7 cellular contexts compared by ENCODE assay signal in genomic region chr21:32392299-32392879, GRCh38. TPM values are rescaled to one million over a fixed set of nuclear protein-coding genes. Genes with fewer than 3 reads are reported as not detected.
DNase-seq lines count a peak whose midpoint lies in the region; ATAC-seq, FAIRE-seq and TF ChIP-seq lines count a peak whose summit lies in the region.

No MANE protein-coding gene starts in this region.

- H3K9me3 ChIP-seq in hepatocyte (ENCODE audit: low read depth) (peaks cover 4% of the 10 kb centered on the region), small intestine (ENCODE audit: control insufficient read depth, low read depth) (no peaks in the 10 kb centered on the region)

- H3K4me3 ChIP-seq in hepatocyte: peak overlapping the region; percentile 70
- peak overlapping the region; percentile 64 to 79 for H3K4me3 ChIP-seq in small intestine (ENCODE audit: low read depth in 1 of 2, low read length in 2 of 2)

- ATAC-seq in GM18873 (IDR thresholded peaks at IDR 0.05; ENCODE audit: low FRiP score, unreplicated experiment) (peak; percentile 40), HG03097 (IDR thresholded peaks at IDR 0.05; ENCODE audit: low FRiP score, unreplicated experiment) (peak; percentile 3), HG02763 (IDR thresholded peaks at IDR 0.05; ENCODE audit: unreplicated experiment) (no peak)
- ATAC-seq in activated CD8-positive, alpha-beta T cell treated with anti-CD3 and anti-CD28 coated beads for 36 hours: no peak

- intact Hi-C loops in activated CD8-positive, alpha-beta T cell treated with anti-CD3 and anti-CD28 coated beads for 36 hours (cut with micrococcal nuclease): no loop called here

- peak overlapping the region; percentile 89 for H3K4me2 ChIP-seq in hepatocyte

- no peaks in the 10 kb centered on the region for H3K9me3 Mint-ChIP-seq in activated CD8-positive, alpha-beta T cell treated with anti-CD3 and anti-CD28 coated beads for 36 hours

- H3K4me1 ChIP-seq in hepatocyte (ENCODE audit: insufficient read depth) (peaks cover 7% of the 10 kb centered on the region), small intestine (ENCODE audit: control insufficient read depth in 2 of 2, insufficient read depth in 1 of 2, low read depth in 1 of 2, low read length in 1 of 2) (peaks cover 2 to 8% of the 10 kb centered on the region in 2 donors)

- H3K27ac Mint-ChIP-seq in activated CD8-positive, alpha-beta T cell treated with anti-CD3 and anti-CD28 coated beads for 36 hours: peak overlapping the region; percentile 83

- 1% methylated on average over 32 of the region's 32 CpGs for WGBS in hepatocyte (ENCODE audit: low lambda C conversion rate, missing lambda C conversion rate)
- WGBS in small intestine, 3 donors: 0 to 1% (median 0%) methylated on average over 25 to 32 of the region's 32 CpGs

- TF ChIP-seq CTCF in activated CD8-positive, alpha-beta T cell treated with anti-CD3 and anti-CD28 coated beads for 36 hours (IDR thresholded peaks at IDR 0.05): no peak
- no peak for TF ChIP-seq CTCF in hepatocyte (IDR thresholded peaks at IDR 0.05; ENCODE audit: poor library complexity)

- H3K27me3 Mint-ChIP-seq in activated CD8-positive, alpha-beta T cell treated with anti-CD3 and anti-CD28 coated beads for 36 hours: peaks cover 3% of the 10 kb centered on the region

- H3K79me2 ChIP-seq in hepatocyte: peaks cover 43% of the 10 kb centered on the region

- H3K27ac ChIP-seq in hepatocyte: no peak overlapping the region
- no peak overlapping the region for H3K27ac ChIP-seq in small intestine (ENCODE audit: low read depth in 1 of 2, low read length in 1 of 2)

- peaks cover 6% of the 10 kb centered on the region for H4K20me1 ChIP-seq in hepatocyte (ENCODE audit: insufficient read depth, poor library complexity, severe bottlenecking)

- POLR2A ChIA-PET in activated CD8-positive, alpha-beta T cell treated with anti-CD3 and anti-CD28 coated beads for 36 hours (lab: Charles Lee): interaction anchor here (0.5 to 2.0 kb wide), 9 partner anchors 9 to 220 kb away, joined by 3 to 9 read pairs (median 4); partner anchors contain the start of gene CFAP298

- H2AFZ ChIP-seq in hepatocyte: peak overlapping the region; percentile 91

- no peaks in the 10 kb centered on the region for H3K9me2 ChIP-seq in hepatocyte (replicated peaks; ENCODE audit: insufficient read depth)

- DNase-seq in activated CD8-positive, alpha-beta T cell treated with anti-CD3 and anti-CD28 coated beads for 36 hours: no peak
- DNase-seq in hepatocyte (ENCODE audit: low spot score): peak; percentile 19
- DNase-seq in small intestine: no peak
- no peak for DNase-seq in NCI-H1436 (lab: John Stamatoyannopoulos, UW)

- no peak for FAIRE-seq in small intestine (lab: Jason Lieb, UNC)

- H3K27me3 ChIP-seq in hepatocyte (peaks cover 4% of the 10 kb centered on the region), small intestine (ENCODE audit: control insufficient read depth in 2 of 2, insufficient read depth in 2 of 2, low read length in 2 of 2) (no peaks in the 10 kb centered on the region)

- peaks cover 29% of the 10 kb centered on the region for H3K36me3 Mint-ChIP-seq in activated CD8-positive, alpha-beta T cell treated with anti-CD3 and anti-CD28 coated beads for 36 hours (ENCODE audit: low read depth)

- H3K4me3 Mint-ChIP-seq in activated CD8-positive, alpha-beta T cell treated with anti-CD3 and anti-CD28 coated beads for 36 hours: peak overlapping the region; percentile 86

- CTCF ChIA-PET in activated CD8-positive, alpha-beta T cell treated with anti-CD3 and anti-CD28 coated beads for 36 hours (lab: Charles Lee): interaction anchor here (0.8 to 4.0 kb wide), 7 partner anchors 9 to 220 kb away, joined by 3 to 26 read pairs (median 4); partner anchors contain the start of gene CFAP298

- peaks cover 49% of the 10 kb centered on the region for H3K4me1 Mint-ChIP-seq in activated CD8-positive, alpha-beta T cell treated with anti-CD3 and anti-CD28 coated beads for 36 hours (ENCODE audit: low read depth)

- H3K36me3 ChIP-seq in hepatocyte (replicated peaks; ENCODE audit: insufficient read depth, low read depth) (no peaks in the 10 kb centered on the region), small intestine (ENCODE audit: control insufficient read depth in 2 of 2, insufficient read depth in 2 of 2, low read length in 2 of 2) (peaks cover 0 to 2% of the 10 kb centered on the region in 2 donors)

RNA-seq across cellular contexts. Expression of gene URB1, which starts 0.4 kb away (rescaled TPM):
- total RNA-seq in activated CD8-positive, alpha-beta T cell treated with anti-CD3 and anti-CD28 coated beads for 36 hours: 10 to 100 TPM; 30.9 to 31.8 TPM
- 10.1 and 13.6 TPM in 2 replicates for total RNA-seq in hepatocyte
- polyA plus RNA-seq in hepatocyte (2.9 and 3.4 TPM in 2 replicates), small intestine (1 to 10 TPM in 1 of 3 donors, under 1 TPM in 2; 0.67 to 6.0 (median 0.81) TPM)

RNA-seq across cellular contexts. Expression of gene EVA1C, which starts 20.1 kb away (rescaled TPM):
- total RNA-seq in activated CD8-positive, alpha-beta T cell treated with anti-CD3 and anti-CD28 coated beads for 36 hours: 10 to 100 TPM; 11.1 to 13.7 TPM
- total RNA-seq in hepatocyte: 2.9 and 3.4 TPM in 2 replicates
- 2.2 and 4.4 TPM in 2 replicates for polyA plus RNA-seq in hepatocyte
- polyA plus RNA-seq in small intestine: 10 to 100 TPM; 13.5 to 33.5 (median 18.6) TPM

Comparison
In these comparisons a context has a peak if more than half of its experiments do, and no peak if none do; other contexts are left out.
1. ATAC-seq: peak in GM18873 (single experiment) and HG03097 (single experiment); none in activated CD8-positive, alpha-beta T cell treated with anti-CD3 and anti-CD28 coated beads for 36 hours (single experiment) and HG02763 (single experiment).